1 cellular context compared by ENCODE assay signal in genomic region chr7:123656544-123657303, GRCh38.
A peak's percentile ranks its signal among the peaks of the same experiment; 100 is the strongest.
TF ChIP-seq lines count a peak whose summit lies in the region.

No MANE protein-coding gene starts in this region.

TF ChIP-seq in endothelial cell of umbilical vein, 7 proteins besides CTCF, POLR2A, EP300 and RAD21:
- TF ChIP-seq FOS (IDR thresholded peaks at IDR 0.05; ENCODE audit: borderline replicate concordance, insufficient read depth, low read length): peak; percentile 21
- no peak for TF ChIP-seq JUN (IDR thresholded peaks at IDR 0.05; ENCODE audit: borderline replicate concordance, insufficient read depth, insufficient read length, low read depth)
TF ChIP-seq in endothelial cell of umbilical vein: peak in this region for 1.
